Comparison of ENCODE assay signal across 9 cellular contexts in genomic region chr6:35139924-35140524, GRCh38. TPM values are rescaled to one million over a fixed set of nuclear protein-coding genes. Genes with fewer than 3 reads are reported as not detected.
DNase-seq lines count a peak whose midpoint lies in the region; ATAC-seq and TF ChIP-seq lines count a peak whose summit lies in the region.
"Had no signal": no experiment of that assay in that cellular context is flagged by ENCODE, and none has a peak within 500 bp of the region (broad histone marks: within the 10 kb centered on the region; RNA-seq: fewer than 3 reads in every experiment).

No MANE protein-coding gene starts in this region.

- H3K9me3 ChIP-seq in fibroblast of lung (ENCODE audit: control insufficient read depth, insufficient read depth, low read depth, low read length) (no peaks in the 10 kb centered on the region), aorta (ENCODE audit: control insufficient read depth, low read length) (no peaks in the 10 kb centered on the region)

- peak overlapping the region; percentile 16 for H3K27ac Mint-ChIP-seq in neural crest cell (ENCODE audit: unreplicated experiment)

- H3K4me3 Mint-ChIP-seq in neural crest cell, result no peak overlapping the region

- H3K27ac ChIP-seq in fibroblast of lung (ENCODE audit: insufficient read depth, low read length), result no peak overlapping the region
- no peak overlapping the region for H3K27ac ChIP-seq in aorta (ENCODE audit: low read depth in 1 of 2, low read length in 2 of 2)

- no peaks in the 10 kb centered on the region for H4K20me1 ChIP-seq in fibroblast of lung (ENCODE audit: control insufficient read depth, extremely low read depth, insufficient read depth, low read length)

- H3K4me3 ChIP-seq in fibroblast of lung (replicated peaks in 1 of 4; ENCODE audit: control extremely low read depth in 1 of 4, insufficient read depth in 1 of 4, low read depth in 3 of 4, low read length in 4 of 4) (no peak overlapping the region), aorta (ENCODE audit: low read length in 2 of 2) (no peak overlapping the region)

- H3K36me3 Mint-ChIP-seq in neural crest cell (ENCODE audit: low read depth), result no peaks in the 10 kb centered on the region

- H3K4me2 ChIP-seq in fibroblast of lung (ENCODE audit: extremely low read depth, insufficient read depth, low read length), result no peak overlapping the region

- H3K27me3 Mint-ChIP-seq in neural crest cell (ENCODE audit: low read depth), result no peaks in the 10 kb centered on the region

- H3K9ac ChIP-seq in fibroblast of lung (ENCODE audit: insufficient read depth, low read length), result no peak overlapping the region

- H3K36me3 ChIP-seq in fibroblast of lung (ENCODE audit: control insufficient read depth, insufficient read depth, low read length), result no peaks in the 10 kb centered on the region
- no peaks in the 10 kb centered on the region for H3K36me3 ChIP-seq in aorta (ENCODE audit: control insufficient read depth in 1 of 2, insufficient read depth in 2 of 2, low read length in 1 of 2)

- peaks cover 8% of the 10 kb centered on the region for H3K4me1 Mint-ChIP-seq in neural crest cell

- no peak overlapping the region for H2AFZ ChIP-seq in fibroblast of lung (ENCODE audit: low read length)

- H3K79me2 ChIP-seq in fibroblast of lung (ENCODE audit: control insufficient read depth, insufficient read depth, low read length), result no peaks in the 10 kb centered on the region

- WGBS in aorta, 2 donors, result 22% methylated on average over 13 of the region's 13 CpGs

- intact Hi-C loops in aorta (cut with DNase I), result loop anchor here (1.0 to 10.0 kb wide), 4 partner anchors 43 to 154 kb away; no protein-coding TSS in a partner anchor

- ATAC-seq in aorta (ENCODE audit: low FRiP score) (peak; percentile 68), HG03565 (IDR thresholded peaks at IDR 0.05; ENCODE audit: unreplicated experiment) (no peak)

- H3K9me3 Mint-ChIP-seq in neural crest cell, result no peaks in the 10 kb centered on the region

- H3K27me3 ChIP-seq in fibroblast of lung (ENCODE audit: control insufficient read depth, insufficient read depth, low read length) (no peaks in the 10 kb centered on the region), aorta (ENCODE audit: control insufficient read depth in 1 of 2, insufficient read depth in 2 of 2, low read length in 1 of 2) (no peaks in the 10 kb centered on the region)

- H3K4me1 ChIP-seq in fibroblast of lung (ENCODE audit: control insufficient read depth, extremely low read depth, insufficient read depth, low read length) (no peaks in the 10 kb centered on the region), aorta (ENCODE audit: control insufficient read depth in 1 of 2, insufficient read depth in 2 of 2, low read length in 2 of 2) (no peaks in the 10 kb centered on the region)

- DNase-seq in CMK (ENCODE audit: low read depth), result peak; percentile 33
- peak; percentile 26 for DNase-seq in HPDE6-E6E7 (ENCODE audit: extremely low spot score)
- DNase-seq in NOMO-1 treated with DMSO at 0.1 percent for 48 hours (lab: John Stamatoyannopoulos, UW; ENCODE audit: unreplicated experiment), result peak; percentile 48
- peak; percentile 51 for DNase-seq in activated CD8-positive, alpha-beta memory T cell treated with anti-CD3 and anti-CD28 coated beads, Interleukin-2, amount 50 U/mL, for 4 hours
- peak; percentile 67 to 84 for DNase-seq in fibroblast of lung (ENCODE audit: low read depth in 2 of 2)
- peak; percentile 55 for DNase-seq in neural crest cell (ENCODE audit: low read depth, low spot score)
- DNase-seq in aorta, result peak in 1 of 2 donors; percentile 58

- TF ChIP-seq CTCF in fibroblast of lung (conservative IDR thresholded peaks at IDR 0.05 in 1 of 2, IDR thresholded peaks at IDR 0.05 in 1 of 2; ENCODE audit: low read depth in 1 of 2, low read length in 2 of 2), result peak; percentile 76 to 86
- TF ChIP-seq CTCF in neural crest cell (conservative IDR thresholded peaks at IDR 0.05), result peak; percentile 98

RNA-seq across cellular contexts. Expression of gene TCP11, which starts 1.1 kb away (rescaled TPM):
- 0.17 and 0.51 TPM in 2 replicates for total RNA-seq in fibroblast of lung
- 0.16 and 0.24 TPM in 2 replicates for polyA plus RNA-seq in fibroblast of lung
- polyA plus RNA-seq in fibroblast of lung (2012), result 0.16 TPM in 1 of 2 replicates, not detected in the other
- polyA minus RNA-seq in fibroblast of lung (ENCODE audit: low replicate concordance), result not detected in 2 replicates
- total RNA-seq in neural crest cell, result not detected in 2 replicates
- under 1 TPM in 1 of 2 donors, not detected in 1; 0.36 TPM for total RNA-seq in aorta
- not detected for polyA plus RNA-seq in aorta
- total RNA-seq: T-helper 1 cell treated with Interleukin-12 subunit alpha and Interleukin-12 subunit beta and Interleukin-4 antibody, amounts not matched to agents 30 ng/mL and 1 ng/mL, for 36 hours had no signal
